ENCODE assay signal across 10 cellular contexts in genomic region chr2:28338754-28339325, GRCh38. TPM values are rescaled to one million over a fixed set of nuclear protein-coding genes. Genes with fewer than 3 reads are reported as not detected.
A peak's percentile ranks its signal among the peaks of the same experiment; 100 is the strongest.
DNase-seq lines count a peak whose midpoint lies in the region; ATAC-seq and TF ChIP-seq lines count a peak whose summit lies in the region.
"Had no signal": no experiment of that assay in that cellular context is flagged by ENCODE, and none has a peak within 500 bp of the region (broad histone marks: within the 10 kb centered on the region; RNA-seq: fewer than 3 reads in every experiment).

No MANE protein-coding gene starts in this region.

- no peak for DNase-seq in T-helper 2 cell treated with Interferon-gamma antibody and Interleukin-4, amounts not matched to agents 5 μg/mL and 100 μg/mL, for 36 hours (ENCODE audit: low spot score)
- DNase-seq in T-helper 2 cell (no peak), mesothelial cell of epicardium (ENCODE audit: low spot score in 2 of 2, unreplicated experiment in 2 of 2) (no peak), MV-4-11 (lab: John Stamatoyannopoulos, UW) (no peak), NCI-H2171 (lab: John Stamatoyannopoulos, UW) (no peak)
- DNase-seq: H7 had no signal

- peak overlapping the region in 1 of 5 donors; percentile 25 for H3K9ac ChIP-seq in subcutaneous abdominal adipose tissue (ENCODE audit: low read length in 5 of 5)

- peaks cover 10 to 56% (median 38%) of the 10 kb centered on the region in 5 donors for H3K4me1 ChIP-seq in subcutaneous abdominal adipose tissue (ENCODE audit: control insufficient read depth in 5 of 5, insufficient read depth in 5 of 5, low read length in 5 of 5)

- H3K27me3 ChIP-seq in subcutaneous abdominal adipose tissue (ENCODE audit: control insufficient read depth in 5 of 5, insufficient read depth in 4 of 5, low read length in 5 of 5): no peaks in the 10 kb centered on the region

- ATAC-seq in HG03135 (IDR thresholded peaks at IDR 0.05; ENCODE audit: unreplicated experiment): no peak

- H3K4me1 Mint-ChIP-seq in T-helper 2 cell treated with Interferon-gamma antibody and Interleukin-4, amounts not matched to agents 5 μg/mL and 100 μg/mL, for 36 hours (ENCODE audit: low read depth): peaks cover 2% of the 10 kb centered on the region
- H3K4me1 Mint-ChIP-seq in dendritic cell treated with granulocyte-macrophage colony-stimulating factor and Interleukin-4, amounts not matched to agents 40 ng/mL and 50 ng/mL, for 4 days (ENCODE audit: low read depth): peaks cover 36% of the 10 kb centered on the region
- H3K4me1 Mint-ChIP-seq in mesothelial cell of epicardium: peaks cover 42% of the 10 kb centered on the region

- H3K9me3 ChIP-seq in subcutaneous abdominal adipose tissue (ENCODE audit: control insufficient read depth in 5 of 5, low read length in 5 of 5): no peaks in the 10 kb centered on the region

- H3K27me3 Mint-ChIP-seq in T-helper 2 cell treated with Interferon-gamma antibody and Interleukin-4, amounts not matched to agents 5 μg/mL and 100 μg/mL, for 36 hours (ENCODE audit: low read depth): no peaks in the 10 kb centered on the region
- H3K27me3 Mint-ChIP-seq in dendritic cell treated with granulocyte-macrophage colony-stimulating factor and Interleukin-4, amounts not matched to agents 40 ng/mL and 50 ng/mL, for 4 days: no peaks in the 10 kb centered on the region
- no peaks in the 10 kb centered on the region for H3K27me3 Mint-ChIP-seq in mesothelial cell of epicardium (ENCODE audit: low read depth)

- peak overlapping the region; percentile 58 for H3K27ac ChIP-seq in subcutaneous abdominal adipose tissue (ENCODE audit: low read depth, low read length)
- H3K27ac ChIP-seq: 22Rv1 had no signal

- intact Hi-C loops in dendritic cell treated with granulocyte-macrophage colony-stimulating factor and Interleukin-4, amounts not matched to agents 40 ng/mL and 50 ng/mL, for 4 days (cut with micrococcal nuclease): no loop called here

- H3K36me3 Mint-ChIP-seq in T-helper 2 cell treated with Interferon-gamma antibody and Interleukin-4, amounts not matched to agents 5 μg/mL and 100 μg/mL, for 36 hours (ENCODE audit: low read depth): peaks cover 6% of the 10 kb centered on the region
- H3K36me3 Mint-ChIP-seq in dendritic cell treated with granulocyte-macrophage colony-stimulating factor and Interleukin-4, amounts not matched to agents 40 ng/mL and 50 ng/mL, for 4 days (ENCODE audit: low read depth): peaks cover 12% of the 10 kb centered on the region
- no peaks in the 10 kb centered on the region for H3K36me3 Mint-ChIP-seq in mesothelial cell of epicardium

- peaks cover 0 to 4% (median 0%) of the 10 kb centered on the region in 5 donors for H3K36me3 ChIP-seq in subcutaneous abdominal adipose tissue (ENCODE audit: control insufficient read depth in 5 of 5, insufficient read depth in 5 of 5, low read length in 5 of 5)

- H3K27ac Mint-ChIP-seq in T-helper 2 cell treated with Interferon-gamma antibody and Interleukin-4, amounts not matched to agents 5 μg/mL and 100 μg/mL, for 36 hours: peak overlapping the region; percentile 4
- H3K27ac Mint-ChIP-seq in dendritic cell treated with granulocyte-macrophage colony-stimulating factor and Interleukin-4, amounts not matched to agents 40 ng/mL and 50 ng/mL, for 4 days: peak overlapping the region; percentile 41
- peak overlapping the region; percentile 94 for H3K27ac Mint-ChIP-seq in mesothelial cell of epicardium

- no peak overlapping the region for H3K4me3 Mint-ChIP-seq in T-helper 2 cell treated with Interferon-gamma antibody and Interleukin-4, amounts not matched to agents 5 μg/mL and 100 μg/mL, for 36 hours
- H3K4me3 Mint-ChIP-seq in dendritic cell treated with granulocyte-macrophage colony-stimulating factor and Interleukin-4, amounts not matched to agents 40 ng/mL and 50 ng/mL, for 4 days: no peak overlapping the region
- H3K4me3 Mint-ChIP-seq in mesothelial cell of epicardium: no peak overlapping the region

- H3K9me3 Mint-ChIP-seq in T-helper 2 cell treated with Interferon-gamma antibody and Interleukin-4, amounts not matched to agents 5 μg/mL and 100 μg/mL, for 36 hours: no peaks in the 10 kb centered on the region
- H3K9me3 Mint-ChIP-seq in dendritic cell treated with granulocyte-macrophage colony-stimulating factor and Interleukin-4, amounts not matched to agents 40 ng/mL and 50 ng/mL, for 4 days: no peaks in the 10 kb centered on the region
- H3K9me3 Mint-ChIP-seq in mesothelial cell of epicardium: no peaks in the 10 kb centered on the region

- TF ChIP-seq CTCF in mesothelial cell of epicardium (IDR thresholded peaks at IDR 0.05; ENCODE audit: unreplicated experiment): no peak

- H3K4me3 ChIP-seq in subcutaneous abdominal adipose tissue (ENCODE audit: low read depth in 1 of 5, low read length in 5 of 5): no peak overlapping the region

RNA-seq across cellular contexts. Expression of gene FOSL2, which starts 53.8 kb away (rescaled TPM):
- 60.3 to 62.3 TPM (median 60.5 TPM) in 3 replicates for total RNA-seq in mesothelial cell of epicardium

Comparison
In these comparisons a context has a peak if more than half of its experiments do, and no peak if none do; other contexts are left out.
1. H3K27ac Mint-ChIP-seq: peak in every context shown above with its lines; median percentile 94 in mesothelial cell of epicardium; 41 in dendritic cell treated with granulocyte-macrophage colony-stimulating factor and Interleukin-4, amounts not matched to agents 40 ng/mL and 50 ng/mL, for 4 days; 4 in T-helper 2 cell treated with Interferon-gamma antibody and Interleukin-4, amounts not matched to agents 5 μg/mL and 100 μg/mL, for 36 hours.